8 cellular contexts compared by ENCODE assay signal in genomic region chr7:120272261-120272895, GRCh38. TPM values are rescaled to one million over a fixed set of nuclear protein-coding genes. Genes with fewer than 3 reads are reported as not detected.
DNase-seq lines count a peak whose midpoint lies in the region; TF ChIP-seq lines count a peak whose summit lies in the region.

No MANE protein-coding gene starts in this region.

- H3K9me3 Mint-ChIP-seq in endodermal cell (no peaks in the 10 kb centered on the region), mesothelial cell of epicardium (no peaks in the 10 kb centered on the region)

- TF ChIP-seq POLR2A in Peyer's patch (IDR thresholded peaks at IDR 0.05): no peak

- H3K27me3 Mint-ChIP-seq in endodermal cell (ENCODE audit: insufficient read depth) (peaks cover 32% of the 10 kb centered on the region), mesothelial cell of epicardium (ENCODE audit: low read depth) (peaks cover 30% of the 10 kb centered on the region)

- no peaks in the 10 kb centered on the region for H3K27me3 ChIP-seq in Peyer's patch
- H3K27me3 ChIP-seq in endodermal cell (ENCODE audit: control insufficient read depth, insufficient read depth, low read length, poor library complexity, severe bottlenecking): peaks cover 31% of the 10 kb centered on the region

- H3K9ac ChIP-seq in endodermal cell (ENCODE audit: extremely low read depth, low read length, poor library complexity, severe bottlenecking): peak overlapping the region; percentile 29

- H3K36me3 ChIP-seq in Peyer's patch: no peaks in the 10 kb centered on the region
- H3K36me3 ChIP-seq in endodermal cell (ENCODE audit: control insufficient read depth, insufficient read depth, low read length): no peaks in the 10 kb centered on the region

- peak; percentile 18 for DNase-seq in activated CD4-positive, alpha-beta T cell treated with anti-CD3 and anti-CD28 coated beads for 48 hours
- no peak for DNase-seq in activated CD4-positive, alpha-beta T cell treated with anti-CD3 and anti-CD28 coated beads for 1 hour
- DNase-seq in H4 (ENCODE audit: low spot score) (peak; percentile 74), Kasumi-1 (lab: John Stamatoyannopoulos, UW) (peak; percentile 50 to 65), Peyer's patch (no peak), endodermal cell (peak; percentile 74), mesothelial cell of epicardium (ENCODE audit: low spot score in 2 of 2, unreplicated experiment in 2 of 2) (peak in 1 of 2 experiments; percentile 37)
- DNase-seq in effector CD4-positive, alpha-beta T cell: no peak

- peaks cover 0 to 5% (median 0%) of the 10 kb centered on the region in 4 donors for H3K4me1 ChIP-seq in Peyer's patch
- H3K4me1 ChIP-seq in endodermal cell (ENCODE audit: control insufficient read depth, insufficient read depth, low read length): no peaks in the 10 kb centered on the region

- 0% methylated on average over 12 to 29 of the region's 29 CpGs for WGBS in endodermal cell (ENCODE audit: insufficient coverage in 1 of 2, insufficient read length in 1 of 2), 2 experiments

- TF ChIP-seq CTCF in Peyer's patch (IDR thresholded peaks at IDR 0.05) (peak in 3 of 6 experiments; percentile 27 to 31 (median 29)), endodermal cell (conservative IDR thresholded peaks at IDR 0.05) (peak; percentile 85), mesothelial cell of epicardium (IDR thresholded peaks at IDR 0.05; ENCODE audit: unreplicated experiment) (peak; percentile 74)

- peak overlapping the region in 3 of 4 donors; percentile 7 to 44 (median 40) for H3K4me3 ChIP-seq in Peyer's patch
- peak overlapping the region; percentile 80 for H3K4me3 ChIP-seq in endodermal cell (ENCODE audit: low read length)

- H3K27ac ChIP-seq in Peyer's patch (no peak overlapping the region), endodermal cell (ENCODE audit: low read depth, low read length) (no peak overlapping the region)

- no peaks in the 10 kb centered on the region for H3K9me3 ChIP-seq in Peyer's patch
- H3K9me3 ChIP-seq in endodermal cell (ENCODE audit: control insufficient read depth, low read length): no peaks in the 10 kb centered on the region

- H3K4me3 Mint-ChIP-seq in endodermal cell: peak overlapping the region; percentile 90
- peak overlapping the region; percentile 100 for H3K4me3 Mint-ChIP-seq in mesothelial cell of epicardium

- H3K36me3 Mint-ChIP-seq in endodermal cell (ENCODE audit: low read depth) (no peaks in the 10 kb centered on the region), mesothelial cell of epicardium (no peaks in the 10 kb centered on the region)

- peaks cover 9% of the 10 kb centered on the region for H3K4me1 Mint-ChIP-seq in endodermal cell
- H3K4me1 Mint-ChIP-seq in mesothelial cell of epicardium: peaks cover 11% of the 10 kb centered on the region

- peak overlapping the region; percentile 76 for H3K27ac Mint-ChIP-seq in endodermal cell
- peak overlapping the region; percentile 85 for H3K27ac Mint-ChIP-seq in mesothelial cell of epicardium

RNA-seq across cellular contexts. Expression of gene KCND2, which starts 0.6 kb away (rescaled TPM):
- 0.04 and 0.19 TPM in 2 replicates for total RNA-seq in H4 (2014; rRNA removed; shearing (Covaris generic))
- total RNA-seq in Peyer's patch (under 1 TPM in 1 of 4 donors, not detected in 3; 0.54 TPM), endodermal cell (1 to 10 TPM in 1 of 2 donors, under 1 TPM in 1; 0.71 to 4.6 TPM), mesothelial cell of epicardium (3.2 to 3.9 TPM (median 3.7 TPM) in 3 replicates)
- 0.68 TPM for polyA plus RNA-seq in endodermal cell (2013, experiment 1 of 2)
- polyA plus RNA-seq in endodermal cell (2013, experiment 2 of 2): 0.41 TPM

Comparison
In these comparisons a context has a peak if more than half of its experiments do, and no peak if none do; other contexts are left out.
1. DNase-seq: peak in activated CD4-positive, alpha-beta T cell treated with anti-CD3 and anti-CD28 coated beads for 48 hours (single experiment), H4 (single experiment), Kasumi-1 (2 of 2) and endodermal cell (single experiment); none in activated CD4-positive, alpha-beta T cell treated with anti-CD3 and anti-CD28 coated beads for 1 hour (single experiment), Peyer's patch (0 of 3) and effector CD4-positive, alpha-beta T cell (single experiment).